Comparison of ENCODE assay signal across 10 cellular contexts in the genomic region with DNA sequence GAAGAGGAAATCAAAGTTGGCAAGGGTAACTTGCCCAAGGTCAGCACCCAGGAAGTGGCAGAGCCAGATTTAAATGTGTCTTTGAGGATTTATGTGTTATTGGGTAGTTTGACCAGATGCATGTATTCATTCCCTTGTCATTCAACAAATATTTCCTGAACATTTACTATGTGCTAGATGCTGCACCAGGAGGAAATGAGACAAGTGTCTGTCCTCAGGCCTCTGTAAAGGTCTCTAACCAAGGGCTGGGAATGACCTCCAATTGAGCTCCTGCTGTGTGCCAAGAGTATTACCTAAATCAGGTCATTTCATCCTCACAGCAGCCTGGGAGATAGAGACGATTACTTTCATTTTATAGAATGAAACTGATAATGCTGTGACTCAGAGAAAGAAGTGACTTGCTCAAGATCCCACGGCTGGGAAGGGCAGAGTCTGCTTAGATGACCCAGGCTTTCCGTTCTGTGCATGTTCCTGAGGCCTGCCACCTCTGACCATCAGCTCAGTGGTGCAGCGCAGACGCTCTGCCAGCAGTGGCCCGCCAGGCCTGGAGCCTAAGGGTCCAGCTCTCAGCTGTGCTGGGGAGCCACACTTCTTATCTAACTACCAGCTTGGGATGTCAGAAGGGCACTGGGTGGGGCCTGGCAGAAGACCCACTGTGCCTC. TPM values are rescaled to one million over a fixed set of nuclear protein-coding genes. Genes with fewer than 3 reads are reported as not detected.
A peak's percentile ranks its signal among the peaks of the same experiment; 100 is the strongest.
DNase-seq lines count a peak whose midpoint lies in the region; ATAC-seq and TF ChIP-seq lines count a peak whose summit lies in the region.
"Had no signal": no experiment of that assay in that cellular context is flagged by ENCODE, and none has a peak within 500 bp of the region (broad histone marks: within the 10 kb centered on the region; RNA-seq: fewer than 3 reads in every experiment).

No MANE protein-coding gene starts in this region.

- TF ChIP-seq CTCF in MM.1S (IDR thresholded peaks at IDR 0.05; ENCODE audit: low read length) (no peak), adrenal gland (IDR thresholded peaks at IDR 0.05) (no peak), neural progenitor cell (IDR thresholded peaks at IDR 0.05) (no peak), GM13976 (IDR thresholded peaks at IDR 0.05; ENCODE audit: borderline replicate concordance, control extremely low read depth, extremely low read depth, insufficient read depth, missing control alignments) (no peak)

- peaks cover 19% of the 10 kb centered on the region for H3K4me1 ChIP-seq in MM.1S (ENCODE audit: low read length)
- peaks cover 10 to 25% of the 10 kb centered on the region in 2 donors for H3K4me1 ChIP-seq in adrenal gland (replicated peaks in 1 of 2)
- no peaks in the 10 kb centered on the region for H3K4me1 ChIP-seq in neural progenitor cell

- H3K9me3 ChIP-seq in MM.1S (replicated peaks; ENCODE audit: insufficient read depth, low read length) (no peaks in the 10 kb centered on the region), adrenal gland (replicated peaks in 1 of 3) (no peaks in the 10 kb centered on the region), neural progenitor cell (ENCODE audit: low read depth) (no peaks in the 10 kb centered on the region)

- H3F3A ChIP-seq in MM.1S (ENCODE audit: insufficient read depth, low read length) (peaks cover 11% of the 10 kb centered on the region; the same call in 1 of the 2 replicates), neural progenitor cell (ENCODE audit: low read depth) (no peaks in the 10 kb centered on the region)

- H3K27ac ChIP-seq in MM.1S (ENCODE audit: low read length) (no peak overlapping the region), adrenal gland (peak overlapping the region; percentile 20 to 86 (median 52)), neural progenitor cell (no peak overlapping the region)

- H3K27me3 ChIP-seq in MM.1S (replicated peaks; ENCODE audit: insufficient read depth, low read length) (no peaks in the 10 kb centered on the region), adrenal gland (no peaks in the 10 kb centered on the region), neural progenitor cell (peaks cover 27% of the 10 kb centered on the region)

- peak overlapping the region; percentile 7; the same call in 1 of the 2 replicates for H2AFZ ChIP-seq in MM.1S (ENCODE audit: low read length)
- no peak overlapping the region for H2AFZ ChIP-seq in neural progenitor cell (replicated peaks)

- peak overlapping the region; percentile 28 for H3K4me3 Mint-ChIP-seq in neural progenitor cell

- H3K27ac Mint-ChIP-seq in neural progenitor cell, result no peak overlapping the region

- TF ChIP-seq POLR2A in adrenal gland (IDR thresholded peaks at IDR 0.05), result no peak

- 50 to 69% (median 66%) methylated on average over 3 to 6 of the region's 6 CpGs for WGBS in adrenal gland, 4 donors

- peaks cover 4% of the 10 kb centered on the region for H3K4me1 Mint-ChIP-seq in neural progenitor cell

- DNase-seq in MM.1S (peak; percentile 22), adrenal gland (peak in 6 of 7 donors; percentile 47 to 66 (median 52)), neural progenitor cell (ENCODE audit: low spot score) (no peak), cerebellar nuclear complex (lab: John Stamatoyannopoulos, UW) (no peak), GM13976 (ENCODE audit: low spot score) (no peak)
- DNase-seq: cortex of kidney, NCI-H1930 had no signal

- H3K9ac ChIP-seq in MM.1S (ENCODE audit: low read length) (no peak overlapping the region), neural progenitor cell (no peak overlapping the region)

- H3K36me3 Mint-ChIP-seq in neural progenitor cell, result no peaks in the 10 kb centered on the region

- 0 out of 2 replicates have a peak, but pooled peaks cover 3% of the 10 kb centered on the region for H3K79me2 ChIP-seq in MM.1S (ENCODE audit: low read length)
- H3K79me2 ChIP-seq in neural progenitor cell (ENCODE audit: low read depth), result no peaks in the 10 kb centered on the region

- peak overlapping the region; percentile 27 for H3K4me2 ChIP-seq in MM.1S (ENCODE audit: low read depth, low read length)
- no peak overlapping the region for H3K4me2 ChIP-seq in neural progenitor cell

- no peaks in the 10 kb centered on the region for H3K9me2 ChIP-seq in MM.1S (replicated peaks; ENCODE audit: insufficient read depth, low read length)

- H4K20me1 ChIP-seq in MM.1S (ENCODE audit: insufficient read depth, low read length) (no peaks in the 10 kb centered on the region), neural progenitor cell (ENCODE audit: low read depth) (no peaks in the 10 kb centered on the region)

- in situ Hi-C loops in GM13976 (cut with MboI; ENCODE audit: low sequenced_read_pairs, unreplicated experiment), result no loop called here

- intact Hi-C loops in adrenal gland (cut with DNase I), result loop anchor here (5.0 to 10.0 kb wide), 2 partner anchors 132 to 310 kb away; no protein-coding TSS in a partner anchor

- H3K4me3 ChIP-seq in MM.1S (ENCODE audit: low read length), result no peak overlapping the region
- H3K4me3 ChIP-seq in adrenal gland, result no peak overlapping the region
- H3K4me3 ChIP-seq in neural progenitor cell, result no peak overlapping the region

- H3K36me3 ChIP-seq in MM.1S (replicated peaks; ENCODE audit: insufficient read depth, low read length), result no peaks in the 10 kb centered on the region
- H3K36me3 ChIP-seq in adrenal gland (replicated peaks in 1 of 2), result no peaks in the 10 kb centered on the region
- no peaks in the 10 kb centered on the region for H3K36me3 ChIP-seq in neural progenitor cell

- ATAC-seq in GM18502 (IDR thresholded peaks at IDR 0.05; ENCODE audit: poor library complexity, unreplicated experiment), result peak; percentile 33
- ATAC-seq in HG02852 (IDR thresholded peaks at IDR 0.05; ENCODE audit: unreplicated experiment), result no peak
- ATAC-seq: Right ventricle myocardium inferior had no signal

- peaks cover 4% of the 10 kb centered on the region for H3K27me3 Mint-ChIP-seq in neural progenitor cell (ENCODE audit: insufficient read depth, low read depth)

- H3K9me3 Mint-ChIP-seq in neural progenitor cell, result no peaks in the 10 kb centered on the region

RNA-seq across cellular contexts. Expression of gene TTC22, which starts 3.5 kb away (rescaled TPM):
- 1 to 10 TPM in 6 of 8 donors, under 1 TPM in 2; 0.09 to 2.3 (median 1.7) TPM for total RNA-seq in adrenal gland
- 1 to 10 TPM in 2 of 3 donors, under 1 TPM in 1; 0.81 to 2.3 (median 2.0) TPM for polyA plus RNA-seq in adrenal gland
- not detected in 2 replicates for total RNA-seq in neural progenitor cell (ENCODE audit: low replicate concordance)
- total RNA-seq: Right ventricle myocardium inferior had no signal

RNA-seq across cellular contexts. Expression of gene PARS2, which starts 40.3 kb away (rescaled TPM):
- total RNA-seq in adrenal gland (1 to 10 TPM; 3.8 to 8.9 (median 7.5) TPM), neural progenitor cell (ENCODE audit: low replicate concordance) (5.4 and 11.0 TPM in 2 replicates)
- polyA plus RNA-seq in adrenal gland, result 1 to 10 TPM; 1.2 to 7.6 (median 1.4) TPM

Comparison
In these comparisons a context has a peak if more than half of its experiments do, and no peak if none do; other contexts are left out.
1. DNase-seq: peak in MM.1S (single experiment) and adrenal gland (6 of 7); none in neural progenitor cell (single experiment), cerebellar nuclear complex (0 of 2) and GM13976 (single experiment).
2. H3K27ac ChIP-seq: peak in adrenal gland (5 of 5); none in MM.1S (single experiment) and neural progenitor cell (single experiment).